In genomic region chr9:105637787-105638395, GRCh38 we compare ENCODE assay signal across 11 cellular contexts. TPM values are rescaled to one million over a fixed set of nuclear protein-coding genes. Genes with fewer than 3 reads are reported as not detected.
DNase-seq lines count a peak whose midpoint lies in the region; ATAC-seq, FAIRE-seq and TF ChIP-seq lines count a peak whose summit lies in the region.
"Had no signal": no experiment of that assay in that cellular context is flagged by ENCODE, and none has a peak within 500 bp of the region (broad histone marks: within the 10 kb centered on the region; RNA-seq: fewer than 3 reads in every experiment).

No MANE protein-coding gene starts in this region.

- no peak overlapping the region for H3K27ac ChIP-seq in breast epithelium
- H3K27ac ChIP-seq in OCI-LY7 (ENCODE audit: low read depth, low read length, poor library complexity, severe bottlenecking) = no peak overlapping the region
- no peak overlapping the region for H3K27ac ChIP-seq in endothelial cell of umbilical vein (ENCODE audit: insufficient read depth, low read depth, low read length)
- no peak overlapping the region for H3K27ac ChIP-seq in smooth muscle cell (ENCODE audit: low read depth)
- H3K27ac ChIP-seq: BLaER1 had no signal

- H3K9me3 Mint-ChIP-seq in MCF 10A (ENCODE audit: unreplicated experiment) = no peaks in the 10 kb centered on the region

- no peak overlapping the region for H3K4me3 Mint-ChIP-seq in MCF 10A (ENCODE audit: unreplicated experiment)

- no peak for FAIRE-seq in endothelial cell of umbilical vein (lab: Jason Lieb, UNC)

- DNase-seq in MCF 10A (ENCODE audit: unreplicated experiment) (no peak), breast epithelium (ENCODE audit: low spot score in 2 of 2) (no peak), OCI-LY7 (ENCODE audit: low spot score) (peak; percentile 13), endothelial cell of umbilical vein (ENCODE audit: low read depth, low spot score) (no peak), smooth muscle cell (lab: John Stamatoyannopoulos, UW; ENCODE audit: unreplicated experiment) (no peak), NCI-H748 treated with DMSO at 0.1 percent for 48 hours (lab: John Stamatoyannopoulos, UW) (no peak)
- DNase-seq in activated naive CD4-positive, alpha-beta T cell (lab: John Stamatoyannopoulos, UW) = no peak
- DNase-seq: retina had no signal

- dilution Hi-C loops in endothelial cell of umbilical vein (cut with MboI; ENCODE audit: extremely low pct_ligation_motif_present, low sequenced_read_pairs) = no loop called here

- TF ChIP-seq POLR2A in breast epithelium (IDR thresholded peaks at IDR 0.05) = no peak
- TF ChIP-seq POLR2A in endothelial cell of umbilical vein (IDR thresholded peaks at IDR 0.05; ENCODE audit: low read depth, low read length) = no peak

- no peak for ATAC-seq in HG03175 (IDR thresholded peaks at IDR 0.05; ENCODE audit: unreplicated experiment)

- H3K4me1 ChIP-seq in breast epithelium (no peaks in the 10 kb centered on the region), OCI-LY7 (ENCODE audit: insufficient read depth, low read length, poor library complexity, severe bottlenecking) (no peaks in the 10 kb centered on the region), endothelial cell of umbilical vein (ENCODE audit: control insufficient read depth, extremely low read depth, insufficient read depth, low read length) (no peaks in the 10 kb centered on the region), smooth muscle cell (ENCODE audit: low read depth) (no peaks in the 10 kb centered on the region)
- H3K4me1 ChIP-seq: BLaER1 had no signal

- H3F3A ChIP-seq in smooth muscle cell (ENCODE audit: low read depth) = no peaks in the 10 kb centered on the region

- peaks cover 0 to 7% of the 10 kb centered on the region in 2 donors for H3K9me3 ChIP-seq in breast epithelium
- no peaks in the 10 kb centered on the region for H3K9me3 ChIP-seq in OCI-LY7 (ENCODE audit: low read length)
- H3K9me3 ChIP-seq in endothelial cell of umbilical vein (replicated peaks; ENCODE audit: control insufficient read depth, insufficient read depth, low read length) = no peaks in the 10 kb centered on the region
- no peaks in the 10 kb centered on the region for H3K9me3 ChIP-seq in smooth muscle cell (replicated peaks; ENCODE audit: low read depth)

- H3K4me3 ChIP-seq in breast epithelium (no peak overlapping the region), OCI-LY7 (ENCODE audit: low read depth, low read length, poor library complexity, severe bottlenecking) (no peak overlapping the region), endothelial cell of umbilical vein (replicated peaks in 1 of 3; ENCODE audit: insufficient read depth in 1 of 3, low read depth in 1 of 3, low read length in 3 of 3) (no peak overlapping the region), smooth muscle cell (no peak overlapping the region)
- H3K4me3 ChIP-seq: BLaER1 had no signal

- 63% methylated on average over 4 of the region's 4 CpGs for WGBS in smooth muscle cell (ENCODE audit: low lambda C conversion rate)

- H4K20me1 ChIP-seq in OCI-LY7 (ENCODE audit: insufficient read depth, low read length) = no peaks in the 10 kb centered on the region
- H4K20me1 ChIP-seq in endothelial cell of umbilical vein (replicated peaks; ENCODE audit: control insufficient read depth, extremely low read depth, insufficient read depth, low read length) = no peaks in the 10 kb centered on the region
- no peaks in the 10 kb centered on the region for H4K20me1 ChIP-seq in smooth muscle cell (ENCODE audit: low read depth)
- H4K20me1 ChIP-seq: BLaER1 had no signal

- H3K9ac ChIP-seq in endothelial cell of umbilical vein (replicated peaks; ENCODE audit: extremely low read depth, insufficient read depth, low read length) (no peak overlapping the region), smooth muscle cell (ENCODE audit: low read depth) (no peak overlapping the region)
- H3K9ac ChIP-seq: BLaER1 had no signal

- BruUV-seq in MCF 10A (replicated peaks; lab: Mats Ljungman, UMichigan) = no TSS peak
- BruUV-seq in OCI-LY7 (replicated peaks; lab: Mats Ljungman, UMichigan) = no TSS peak
- BruUV-seq in endothelial cell of umbilical vein (replicated peaks; lab: Mats Ljungman, UMichigan) = no TSS peak

- H3K36me3 Mint-ChIP-seq in MCF 10A (ENCODE audit: insufficient read depth, unreplicated experiment) = peaks cover 26% of the 10 kb centered on the region

- TF ChIP-seq CTCF in MCF 10A (IDR thresholded peaks at IDR 0.05; ENCODE audit: unreplicated experiment) = peak; percentile 38
- no peak for TF ChIP-seq CTCF in breast epithelium (IDR thresholded peaks at IDR 0.05)
- TF ChIP-seq CTCF in OCI-LY7 (conservative IDR thresholded peaks at IDR 0.05; ENCODE audit: low read length) = peak; percentile 86
- peak; percentile 19 to 29 for TF ChIP-seq CTCF in endothelial cell of umbilical vein (IDR thresholded peaks at IDR 0.05; ENCODE audit: extremely low read depth in 1 of 2, insufficient read depth in 1 of 2, low read depth in 1 of 2, low read length in 2 of 2)
- TF ChIP-seq CTCF in smooth muscle cell (IDR thresholded peaks at IDR 0.05; ENCODE audit: borderline replicate concordance, insufficient read depth, poor library complexity, severe bottlenecking) = peak; percentile 43

- POLR2A ChIA-PET in MCF 10A (lab: Yijun Ruan, JAX) = no interaction called here
- POLR2A ChIA-PET in OCI-LY7 (lab: Charles Lee) = interaction anchor here (1.1 kb wide), 1 partner anchor 56 kb away, joined by 3 read pairs; no protein-coding TSS in a partner anchor
- POLR2A ChIA-PET in endothelial cell of umbilical vein (lab: Charles Lee) = no interaction called here

- no peaks in the 10 kb centered on the region for H3K4me1 Mint-ChIP-seq in MCF 10A (ENCODE audit: insufficient read depth, unreplicated experiment)

- H3K9me2 ChIP-seq in OCI-LY7 (ENCODE audit: insufficient read depth, low read length) = no peaks in the 10 kb centered on the region

- no peaks in the 10 kb centered on the region for H3K27me3 ChIP-seq in breast epithelium
- H3K27me3 ChIP-seq in endothelial cell of umbilical vein (ENCODE audit: control insufficient read depth in 2 of 2, insufficient read depth in 2 of 2, low read length in 2 of 2) = no peaks in the 10 kb centered on the region
- no peaks in the 10 kb centered on the region for H3K27me3 ChIP-seq in smooth muscle cell (ENCODE audit: low read depth)
- H3K27me3 ChIP-seq: BLaER1 had no signal

- no peak overlapping the region for H2AFZ ChIP-seq in OCI-LY7 (ENCODE audit: low read length)
- no peak overlapping the region for H2AFZ ChIP-seq in endothelial cell of umbilical vein (ENCODE audit: low read depth, low read length)
- H2AFZ ChIP-seq in smooth muscle cell (ENCODE audit: low read depth) = no peak overlapping the region

- no peak overlapping the region for H3K27ac Mint-ChIP-seq in MCF 10A (ENCODE audit: low read depth, unreplicated experiment)

- CTCF ChIA-PET in MCF 10A (lab: Yijun Ruan, JAX) (interaction anchor here (0.6 to 3.4 kb wide), 23 partner anchors 10 to 984 kb away, joined by 3 to 18 read pairs (median 5); no protein-coding TSS in a partner anchor), OCI-LY7 (lab: Charles Lee; ENCODE audit: unreplicated experiment) (no interaction called here), endothelial cell of umbilical vein (lab: Charles Lee) (interaction anchor here (1.0 to 3.5 kb wide), 9 partner anchors 10 to 137 kb away, joined by 3 to 16 read pairs (median 4); no protein-coding TSS in a partner anchor)

- intact Hi-C loops in MCF 10A (cut with micrococcal nuclease) = no loop called here
- intact Hi-C loops in breast epithelium (cut with DNase I; ENCODE audit: low total_unique reads) = no loop called here
- intact Hi-C loops in OCI-LY7 (cut with micrococcal nuclease; ENCODE audit: unreplicated experiment) = loop anchor here (1.0 kb wide), 1 partner anchor 80 kb away; no protein-coding TSS in a partner anchor
- intact Hi-C loops in endothelial cell of umbilical vein (cut with micrococcal nuclease) = no loop called here

- no peaks in the 10 kb centered on the region for H3K27me3 Mint-ChIP-seq in MCF 10A (ENCODE audit: insufficient read depth, unreplicated experiment)

- no peaks in the 10 kb centered on the region for H3K9me1 ChIP-seq in endothelial cell of umbilical vein (replicated peaks; ENCODE audit: control insufficient read depth, extremely low read depth, insufficient read depth, low read length)

- no peaks in the 10 kb centered on the region for H3K36me3 ChIP-seq in breast epithelium
- H3K36me3 ChIP-seq in OCI-LY7 (ENCODE audit: insufficient read depth, low read length) = no peaks in the 10 kb centered on the region
- H3K36me3 ChIP-seq in endothelial cell of umbilical vein (ENCODE audit: control insufficient read depth in 2 of 2, extremely low read depth in 1 of 2, insufficient read depth in 2 of 2, low read length in 2 of 2) = no peaks in the 10 kb centered on the region
- H3K36me3 ChIP-seq in smooth muscle cell (ENCODE audit: low read depth) = no peaks in the 10 kb centered on the region

- H3K4me2 ChIP-seq in OCI-LY7 (ENCODE audit: low read length) (no peak overlapping the region), endothelial cell of umbilical vein (ENCODE audit: insufficient read depth, low read length) (no peak overlapping the region), smooth muscle cell (no peak overlapping the region)
- H3K4me2 ChIP-seq: BLaER1 had no signal

- H3K79me2 ChIP-seq in OCI-LY7 (ENCODE audit: insufficient read depth, low read depth, low read length) (no peaks in the 10 kb centered on the region), endothelial cell of umbilical vein (ENCODE audit: control insufficient read depth, insufficient read depth, low read length) (no peaks in the 10 kb centered on the region), smooth muscle cell (ENCODE audit: low read depth) (no peaks in the 10 kb centered on the region)

RNA-seq across cellular contexts. Expression of gene TAL2, which starts 24.4 kb away (rescaled TPM):
- not detected in 2 replicates for total RNA-seq in MCF 10A (2022)
- not detected for total RNA-seq in breast epithelium
- not detected in 2 replicates for total RNA-seq in OCI-LY7 (2014; rRNA removed; shearing (Covaris generic))
- not detected in 2 replicates for total RNA-seq in OCI-LY7 (2022)
- not detected in 2 replicates for total RNA-seq in endothelial cell of umbilical vein
- 0.30 TPM in 1 of 2 replicates, not detected in the other for polyA plus RNA-seq in endothelial cell of umbilical vein
- polyA plus RNA-seq in endothelial cell of umbilical vein (2011; cell fraction: cytosol; rRNA removed) = 0.13 TPM in 1 of 2 replicates, not detected in the other
- polyA plus RNA-seq in endothelial cell of umbilical vein (2011; cell fraction: nucleus; rRNA removed) = 0.64 and 0.72 TPM in 2 replicates
- not detected in 2 replicates for polyA plus RNA-seq in endothelial cell of umbilical vein (2012)
- not detected in 2 replicates for polyA minus RNA-seq in endothelial cell of umbilical vein
- polyA minus RNA-seq in endothelial cell of umbilical vein (2011; cell fraction: cytosol; rRNA and poly(A)+ RNA removed) = not detected
- polyA minus RNA-seq in endothelial cell of umbilical vein (2011; cell fraction: nucleus; rRNA and poly(A)+ RNA removed) = not detected in 2 replicates
- 0.49 TPM in 1 of 2 replicates, not detected in the other for total RNA-seq in smooth muscle cell
- 0.39 and 0.59 TPM in 2 replicates for polyA plus RNA-seq in smooth muscle cell
- total RNA-seq: M059J had no signal

RNA-seq across cellular contexts. Expression of gene TMEM38B, which starts 56.5 kb away (rescaled TPM):
- total RNA-seq in MCF 10A (2022) (12.5 and 18.4 TPM in 2 replicates), breast epithelium (10 to 100 TPM in 2 of 3 donors, 1 to 10 TPM in 1; 8.5 to 25.2 (median 22.4) TPM), OCI-LY7 (2022) (22.5 and 23.1 TPM in 2 replicates), endothelial cell of umbilical vein (6.5 and 7.7 TPM in 2 replicates), smooth muscle cell (22.9 and 28.4 TPM in 2 replicates)
- 11.9 and 15.9 TPM in 2 replicates for total RNA-seq in OCI-LY7 (2014; rRNA removed; shearing (Covaris generic))
- polyA plus RNA-seq in endothelial cell of umbilical vein (3.2 and 4.2 TPM in 2 replicates), smooth muscle cell (15.9 and 18.7 TPM in 2 replicates)
- 4.6 and 5.2 TPM in 2 replicates for polyA plus RNA-seq in endothelial cell of umbilical vein (2011; cell fraction: cytosol; rRNA removed)
- polyA plus RNA-seq in endothelial cell of umbilical vein (2011; cell fraction: nucleus; rRNA removed) = 1.4 and 2.9 TPM in 2 replicates
- 3.1 and 5.2 TPM in 2 replicates for polyA plus RNA-seq in endothelial cell of umbilical vein (2012)
- polyA minus RNA-seq in endothelial cell of umbilical vein = 5.1 and 7.8 TPM in 2 replicates
- polyA minus RNA-seq in endothelial cell of umbilical vein (2011; cell fraction: cytosol; rRNA and poly(A)+ RNA removed) = 25.4 TPM
- 2.6 and 4.2 TPM in 2 replicates for polyA minus RNA-seq in endothelial cell of umbilical vein (2011; cell fraction: nucleus; rRNA and poly(A)+ RNA removed)

Comparison
In these comparisons a context has a peak if more than half of its experiments do, and no peak if none do; other contexts are left out.
1. CTCF ChIP-seq: peak in MCF 10A (single experiment), OCI-LY7 (single experiment), endothelial cell of umbilical vein (2 of 2) and smooth muscle cell (single experiment); none in breast epithelium (0 of 3).